In the genomic region with DNA sequence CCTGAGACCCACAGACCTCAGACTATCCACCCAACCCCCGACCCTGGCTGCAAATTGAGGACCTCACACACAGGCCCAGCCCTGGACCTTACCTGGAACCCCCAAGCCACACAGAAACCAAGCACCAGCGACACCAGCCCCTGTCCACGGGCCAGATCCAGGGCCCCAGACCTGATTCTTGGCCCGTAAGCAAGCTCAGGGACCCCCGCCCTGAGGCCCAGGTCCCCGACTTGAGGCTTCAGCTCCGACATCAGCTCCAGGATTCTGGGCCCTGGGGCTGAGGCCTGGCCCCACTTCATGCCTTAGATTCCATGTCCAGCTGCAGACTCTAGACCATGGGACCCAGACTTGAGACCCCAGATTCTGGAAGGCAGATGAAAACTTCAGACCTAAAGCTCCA, we compare ENCODE assay signal across 29 cellular contexts. TPM values are rescaled to one million over a fixed set of nuclear protein-coding genes. Genes with fewer than 3 reads are reported as not detected.
A peak's percentile ranks its signal among the peaks of the same experiment; 100 is the strongest.
DNase-seq lines count a peak whose midpoint lies in the region; ATAC-seq, FAIRE-seq and TF ChIP-seq lines count a peak whose summit lies in the region.
"Had no signal": no experiment of that assay in that cellular context is flagged by ENCODE, and none has a peak within 500 bp of the region (broad histone marks: within the 10 kb centered on the region; RNA-seq: fewer than 3 reads in every experiment).

No MANE protein-coding gene starts in this region.

- FAIRE-seq in D721Med (lab: Jason Lieb, UNC): no peak
- FAIRE-seq: GM12878 had no signal

- H3K36me3 ChIP-seq in HUES64 (ENCODE audit: insufficient read depth, low read length) (peaks cover 13% of the 10 kb centered on the region; the same call in 1 of the 2 replicates), neural cell (ENCODE audit: insufficient read depth, low read length) (no peaks in the 10 kb centered on the region)
- H3K36me3 ChIP-seq: gastrocnemius medialis, Peyer's patch had no signal

- TF ChIP-seq EP300 in neural cell (conservative IDR thresholded peaks at IDR 0.05; ENCODE audit: poor library complexity, severe bottlenecking): no peak

- no peaks in the 10 kb centered on the region for H3K9me3 ChIP-seq in HUES64 (ENCODE audit: insufficient read depth, low read depth, low read length)
- no peaks in the 10 kb centered on the region for H3K9me3 ChIP-seq in neural cell (ENCODE audit: low read length)
- H3K9me3 ChIP-seq: gastrocnemius medialis, Peyer's patch had no signal

- H4K20me1 ChIP-seq in neural cell (ENCODE audit: insufficient read depth): no peaks in the 10 kb centered on the region

- TF ChIP-seq CTCF in neural cell (IDR thresholded peaks at IDR 0.05; ENCODE audit: poor library complexity, severe bottlenecking): no peak
- no peak for TF ChIP-seq CTCF in D721Med (IDR thresholded peaks at IDR 0.05; ENCODE audit: insufficient read depth, missing control alignments)

- H3F3A ChIP-seq in neural cell (ENCODE audit: insufficient read depth, low read length, poor library complexity, severe bottlenecking): no peaks in the 10 kb centered on the region

- H3K4me1 ChIP-seq in HUES64 (ENCODE audit: insufficient read depth, low read length): peaks cover 30% of the 10 kb centered on the region
- H3K4me1 ChIP-seq: gastrocnemius medialis, Peyer's patch had no signal

- H3K27ac ChIP-seq in HUES64 (ENCODE audit: low read depth, low read length) (peak overlapping the region; percentile 99; the same call in 1 of the 2 replicates), neural cell (ENCODE audit: low read length) (peak overlapping the region; percentile 65)
- H3K27ac ChIP-seq: hepatocyte, Peyer's patch had no signal

- 66% methylated on average over 7 of the region's 7 CpGs for WGBS in HUES64

- H3K9ac ChIP-seq in HUES64 (ENCODE audit: low read depth, low read length) (no peak overlapping the region), neural cell (ENCODE audit: low read length) (peak overlapping the region; percentile 63)

- no peak for ATAC-seq in HG02852 (IDR thresholded peaks at IDR 0.05; ENCODE audit: unreplicated experiment)
- ATAC-seq: activated CD4-positive, alpha-beta T cell treated with anti-CD3 and anti-CD28 coated beads for 36 hours; activated CD8-positive, alpha-beta T cell treated with anti-CD3 and anti-CD28 coated beads for 36 hours; gastrocnemius medialis; GM12878 had no signal

- H3K4me3 ChIP-seq in HUES64 (ENCODE audit: low read length) (no peak overlapping the region), neural cell (ENCODE audit: low read length) (peak overlapping the region; percentile 59)
- H3K4me3 ChIP-seq: gastrocnemius medialis, GM12878, hepatocyte, Peyer's patch had no signal

- H3K9me2 ChIP-seq in neural cell (ENCODE audit: insufficient read depth, low read length): no peaks in the 10 kb centered on the region

- TF ChIP-seq RAD21 in neural cell (conservative IDR thresholded peaks at IDR 0.05): no peak

- peak overlapping the region; percentile 4 for H2AFZ ChIP-seq in neural cell (ENCODE audit: low read depth, low read length)
- H2AFZ ChIP-seq: hepatocyte had no signal

- no peak overlapping the region for H3K4me2 ChIP-seq in neural cell (ENCODE audit: low read length)

- peak; percentile 22 for DNase-seq in D341Med (ENCODE audit: low spot score)
- peak; percentile 61 for DNase-seq in ecto neural progenitor cell (ENCODE audit: low spot score)
- no peak for DNase-seq in NCI-H82 treated with DMSO at 0.1 percent for 48 hours (lab: John Stamatoyannopoulos, UW; ENCODE audit: unreplicated experiment)
- no peak for DNase-seq in DMS153 treated with DMSO at 0.1 percent for 48 hours (lab: John Stamatoyannopoulos, UW; ENCODE audit: unreplicated experiment)
- no peak for DNase-seq in D721Med (ENCODE audit: insufficient read length, low spot score)
- DNase-seq: activated CD4-positive, alpha-beta T cell treated with anti-CD3 and anti-CD28 coated beads for 36 hours; activated CD8-positive, alpha-beta memory T cell treated with anti-CD3 and anti-CD28 coated beads, Interleukin-2, amount 50 U/mL, for 48 hours; activated CD8-positive, alpha-beta T cell treated with anti-CD3 and anti-CD28 coated beads for 36 hours; activated naive CD4-positive, alpha-beta T cell treated with anti-CD3 and anti-CD28 coated beads, Interleukin-2, amount 50 U/mL, for 16 hours; CD4-positive, alpha-beta memory T cell; central memory CD4-positive, alpha-beta T cell; dermis blood vessel endothelial cell; DMS 273 treated with DMSO at 0.1 percent for 48 hours; EL; gastrocnemius medialis; immature natural killer cell; IMR-90; NCI-H1436; NCI-H2081; NCI-H526 treated with DMSO at 0.1 percent for 48 hours; Peyer's patch; SIG-M5; stimulated activated CD4-positive, alpha-beta T cell treated with anti-CD3 and anti-CD28 coated beads, Interleukin-4, amount 100 ng/mL, for 24 hours; trophoblast cell had no signal

- H3K79me2 ChIP-seq in neural cell (replicated peaks; ENCODE audit: insufficient read depth, low read length): peaks cover 22% of the 10 kb centered on the region
- H3K79me2 ChIP-seq: hepatocyte had no signal

- H3K27me3 ChIP-seq in HUES64 (ENCODE audit: insufficient read depth, low read length): peaks cover 6% of the 10 kb centered on the region
- no peaks in the 10 kb centered on the region for H3K27me3 ChIP-seq in neural cell (ENCODE audit: insufficient read depth, low read depth, low read length)

TF ChIP-seq in neural cell, 6 proteins besides CTCF, POLR2A, EP300 and RAD21:
- TF ChIP-seq MXI1 (conservative IDR thresholded peaks at IDR 0.05; ENCODE audit: poor library complexity, severe bottlenecking) (no peak), EZH2 (IDR thresholded peaks at IDR 0.05; ENCODE audit: borderline replicate concordance, insufficient read depth, low read length, poor library complexity, severe bottlenecking) (no peak), SMC3 (conservative IDR thresholded peaks at IDR 0.05; ENCODE audit: poor library complexity) (no peak), POLR2AphosphoS5 (IDR thresholded peaks at IDR 0.05) (no peak), TAF1 (IDR thresholded peaks at IDR 0.05; ENCODE audit: low read depth) (no peak)
- TF ChIP-seq, protein P1, sequence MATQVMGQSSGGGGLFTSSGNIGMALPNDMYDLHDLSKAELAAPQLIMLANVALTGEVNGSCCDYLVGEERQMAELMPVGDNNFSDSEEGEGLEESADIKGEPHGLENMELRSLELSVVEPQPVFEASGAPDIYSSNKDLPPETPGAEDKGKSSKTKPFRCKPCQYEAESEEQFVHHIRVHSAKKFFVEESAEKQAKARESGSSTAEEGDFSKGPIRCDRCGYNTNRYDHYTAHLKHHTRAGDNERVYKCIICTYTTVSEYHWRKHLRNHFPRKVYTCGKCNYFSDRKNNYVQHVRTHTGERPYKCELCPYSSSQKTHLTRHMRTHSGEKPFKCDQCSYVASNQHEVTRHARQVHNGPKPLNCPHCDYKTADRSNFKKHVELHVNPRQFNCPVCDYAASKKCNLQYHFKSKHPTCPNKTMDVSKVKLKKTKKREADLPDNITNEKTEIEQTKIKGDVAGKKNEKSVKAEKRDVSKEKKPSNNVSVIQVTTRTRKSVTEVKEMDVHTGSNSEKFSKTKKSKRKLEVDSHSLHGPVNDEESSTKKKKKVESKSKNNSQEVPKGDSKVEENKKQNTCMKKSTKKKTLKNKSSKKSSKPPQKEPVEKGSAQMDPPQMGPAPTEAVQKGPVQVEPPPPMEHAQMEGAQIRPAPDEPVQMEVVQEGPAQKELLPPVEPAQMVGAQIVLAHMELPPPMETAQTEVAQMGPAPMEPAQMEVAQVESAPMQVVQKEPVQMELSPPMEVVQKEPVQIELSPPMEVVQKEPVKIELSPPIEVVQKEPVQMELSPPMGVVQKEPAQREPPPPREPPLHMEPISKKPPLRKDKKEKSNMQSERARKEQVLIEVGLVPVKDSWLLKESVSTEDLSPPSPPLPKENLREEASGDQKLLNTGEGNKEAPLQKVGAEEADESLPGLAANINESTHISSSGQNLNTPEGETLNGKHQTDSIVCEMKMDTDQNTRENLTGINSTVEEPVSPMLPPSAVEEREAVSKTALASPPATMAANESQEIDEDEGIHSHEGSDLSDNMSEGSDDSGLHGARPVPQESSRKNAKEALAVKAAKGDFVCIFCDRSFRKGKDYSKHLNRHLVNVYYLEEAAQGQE (IDR thresholded peaks at IDR 0.05; ENCODE audit: borderline replicate concordance): no peak
TF ChIP-seq in neural cell: peak in this region for 0.

RNA-seq across cellular contexts. Expression of a gene that starts 6.3 kb away (rescaled TPM):
- 33.4 TPM for polyA plus RNA-seq in HUES64 (2013, experiment 1 of 2)
- polyA plus RNA-seq in HUES64 (2013, experiment 2 of 2): 48.4 TPM
- polyA plus RNA-seq in neural cell: 33.4 and 36.1 TPM in 2 replicates
- 23.4 and 35.3 TPM in 2 replicates for polyA minus RNA-seq in neural cell
- polyA plus RNA-seq: IMR-90 had no signal

RNA-seq across cellular contexts. Expression of a gene that starts 27.5 kb away (rescaled TPM):
- polyA plus RNA-seq in HUES64 (2013, experiment 1 of 2): 50.6 TPM
- 50.8 TPM for polyA plus RNA-seq in HUES64 (2013, experiment 2 of 2)
- 24.2 and 50.8 TPM in 2 replicates for polyA plus RNA-seq in neural cell
- polyA minus RNA-seq in neural cell: 54.8 and 72.5 TPM in 2 replicates

RNA-seq across cellular contexts. Expression of a gene that starts 42.1 kb away (rescaled TPM):
- 0.60 TPM for polyA plus RNA-seq in HUES64 (2013, experiment 1 of 2)
- polyA plus RNA-seq in HUES64 (2013, experiment 2 of 2): 0.51 TPM
- polyA plus RNA-seq in neural cell: 0.58 and 0.82 TPM in 2 replicates
- polyA minus RNA-seq in neural cell: 1.5 and 2.2 TPM in 2 replicates

RNA-seq across cellular contexts. Expression of a gene that starts 51.6 kb away (rescaled TPM):
- 1.2 TPM for polyA plus RNA-seq in HUES64 (2013, experiment 1 of 2)
- polyA plus RNA-seq in HUES64 (2013, experiment 2 of 2): 2.9 TPM
- polyA plus RNA-seq in neural cell: not detected in 2 replicates
- polyA minus RNA-seq in neural cell: not detected in 2 replicates
- polyA plus RNA-seq: CD4-positive, alpha-beta memory T cell; immature natural killer cell had no signal

RNA-seq across cellular contexts. Expression of a gene that starts 56.8 kb away (rescaled TPM):
- polyA plus RNA-seq in HUES64 (2013, experiment 1 of 2): not detected
- not detected for polyA plus RNA-seq in HUES64 (2013, experiment 2 of 2)
- polyA plus RNA-seq in neural cell: not detected in 2 replicates
- polyA minus RNA-seq in neural cell: not detected in 2 replicates
- polyA plus RNA-seq: IMR-90 had no signal

Comparison
In these comparisons a context has a peak if more than half of its experiments do, and no peak if none do; other contexts are left out.
1. DNase-seq: peak in D341Med (single experiment) and ecto neural progenitor cell (single experiment); none in NCI-H82 treated with DMSO at 0.1 percent for 48 hours (single experiment), DMS153 treated with DMSO at 0.1 percent for 48 hours (single experiment) and D721Med (single experiment).